1 cellular context compared by ENCODE assay signal in the genomic region with DNA sequence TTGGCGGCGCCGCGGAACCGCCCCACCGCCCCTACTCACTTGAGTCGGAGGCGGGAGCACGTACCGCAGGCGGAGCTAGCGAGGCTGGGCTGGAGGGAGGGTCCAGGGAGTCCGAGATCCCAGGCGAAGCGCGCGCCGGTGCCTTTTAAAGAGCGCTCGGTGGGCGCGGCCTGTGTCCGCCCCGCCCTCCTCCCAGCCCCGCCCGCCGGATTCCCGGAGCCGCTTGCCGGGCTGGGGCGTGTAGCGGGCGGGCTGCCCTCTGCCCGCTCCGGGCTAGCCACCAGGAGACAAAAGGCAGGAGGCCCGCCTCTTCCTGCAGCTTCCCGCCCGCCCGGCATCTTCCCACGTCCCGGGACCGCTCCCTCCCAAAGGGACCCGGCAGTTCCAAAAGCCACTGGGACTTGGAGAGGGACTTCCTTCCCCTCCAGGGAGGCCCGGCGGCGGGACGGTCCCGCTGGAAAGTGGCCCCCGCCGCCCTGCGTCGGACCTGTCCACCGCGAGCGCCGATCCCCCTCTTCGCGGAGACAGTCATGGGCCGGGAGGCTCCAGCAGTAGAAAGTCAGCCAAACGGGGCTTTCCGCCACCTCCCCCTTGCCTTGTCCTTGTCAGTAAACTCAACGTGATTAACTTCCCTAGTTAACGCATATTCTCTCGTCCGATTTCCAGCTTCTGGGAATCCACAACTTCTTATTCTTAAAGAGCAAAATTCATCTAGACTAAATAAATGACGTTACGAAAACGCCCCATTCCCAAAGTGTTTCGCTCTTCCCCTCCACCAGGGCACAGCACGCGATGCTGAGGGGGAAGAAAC.
TF ChIP-seq lines count a peak whose summit lies in the region.

A gene (minus strand): TSS at position 121 of the 811 bp plus-strand sequence. CDS start 12,759 bp downstream, outside the sequence.

TF ChIP-seq in GM12878, 131 proteins besides CTCF, POLR2A, EP300 and RAD21 (continued from another document):
- TF ChIP-seq, protein P1, sequence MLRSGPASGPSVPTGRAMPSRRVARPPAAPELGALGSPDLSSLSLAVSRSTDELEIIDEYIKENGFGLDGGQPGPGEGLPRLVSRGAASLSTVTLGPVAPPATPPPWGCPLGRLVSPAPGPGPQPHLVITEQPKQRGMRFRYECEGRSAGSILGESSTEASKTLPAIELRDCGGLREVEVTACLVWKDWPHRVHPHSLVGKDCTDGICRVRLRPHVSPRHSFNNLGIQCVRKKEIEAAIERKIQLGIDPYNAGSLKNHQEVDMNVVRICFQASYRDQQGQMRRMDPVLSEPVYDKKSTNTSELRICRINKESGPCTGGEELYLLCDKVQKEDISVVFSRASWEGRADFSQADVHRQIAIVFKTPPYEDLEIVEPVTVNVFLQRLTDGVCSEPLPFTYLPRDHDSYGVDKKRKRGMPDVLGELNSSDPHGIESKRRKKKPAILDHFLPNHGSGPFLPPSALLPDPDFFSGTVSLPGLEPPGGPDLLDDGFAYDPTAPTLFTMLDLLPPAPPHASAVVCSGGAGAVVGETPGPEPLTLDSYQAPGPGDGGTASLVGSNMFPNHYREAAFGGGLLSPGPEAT (IDR thresholded peaks at IDR 0.05; ENCODE audit: low read depth): no peak; the same call in 1 of the 2 replicates
- no peak for TF ChIP-seq LARP7 (IDR thresholded peaks at IDR 0.05)
